29 cellular contexts compared by ENCODE assay signal in the genomic region with DNA sequence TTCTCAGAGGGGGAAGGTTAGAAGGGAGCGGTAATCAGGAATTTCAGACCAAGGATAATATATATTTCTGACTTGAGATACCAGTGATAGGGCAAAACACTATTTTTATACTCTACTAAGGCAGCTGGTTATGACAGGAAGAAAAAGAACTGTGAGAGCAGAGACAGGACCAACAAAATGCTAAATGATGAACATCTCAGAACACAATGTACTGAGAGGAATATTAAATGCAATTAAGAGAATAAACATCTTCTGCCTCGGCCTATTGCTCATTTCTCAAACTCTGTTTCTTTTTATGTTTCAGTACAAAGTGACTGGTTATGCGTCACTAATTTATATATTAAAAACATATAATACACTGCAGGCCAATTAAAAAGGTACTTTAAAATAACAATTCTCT.
"Had no signal": no experiment of that assay in that cellular context is flagged by ENCODE, and none has a peak within 500 bp of the region (broad histone marks: within the 10 kb centered on the region; RNA-seq: fewer than 3 reads in every experiment).

No MANE protein-coding gene starts in this region.

- H3K4me3 Mint-ChIP-seq: stimulated activated effector memory CD8-positive, alpha-beta T cell treated with anti-CD3 and anti-CD28 coated beads, Interleukin-12 subunit alpha, Interleukin-12 subunit beta, amount 100 ng/mL, for 72 hours; stimulated activated memory B cell treated with anti-CD40 and anti-IgM and Interleukin-4, amounts not matched to agents 10 μg/mL and 1 μg/mL and 100 μg/mL, for 72 hours; stimulated activated naive B cell treated with anti-CD40 and anti-IgM and Interleukin-4, amounts not matched to agents 10 μg/mL and 1 μg/mL and 100 μg/mL, for 72 hours; stimulated activated naive CD8-positive, alpha-beta T cell treated with anti-CD3 and anti-CD28 coated beads, Interleukin-15, amount 100 ng/mL, for 72 hours; stimulated activated naive CD8-positive, alpha-beta T cell treated with anti-CD3 and anti-CD28 coated beads, Interleukin-15, Interleukin-2, amounts not matched to agents 100 ng/mL and 50 ng/mL, for 24 hours; type B pancreatic cell had no signal

- H3K27me3 Mint-ChIP-seq: stimulated activated memory B cell treated with anti-CD40 and anti-IgM and Interleukin-4, amounts not matched to agents 10 μg/mL and 1 μg/mL and 100 μg/mL, for 72 hours; stimulated activated naive B cell treated with anti-CD40 and anti-IgM and Interleukin-4, amounts not matched to agents 10 μg/mL and 1 μg/mL and 100 μg/mL, for 72 hours; stimulated activated naive CD8-positive, alpha-beta T cell treated with anti-CD3 and anti-CD28 coated beads, Interleukin-15, amount 100 ng/mL, for 72 hours; stimulated activated naive CD8-positive, alpha-beta T cell treated with anti-CD3 and anti-CD28 coated beads, Interleukin-15, Interleukin-2, amounts not matched to agents 100 ng/mL and 50 ng/mL, for 24 hours; type B pancreatic cell had no signal

- ATAC-seq: stimulated activated effector memory CD8-positive, alpha-beta T cell treated with anti-CD3 and anti-CD28 coated beads, Interleukin-12 subunit alpha, Interleukin-12 subunit beta, amount 100 ng/mL, for 72 hours; stimulated activated memory B cell treated with anti-CD40 and anti-IgM and Interleukin-4, amounts not matched to agents 10 μg/mL and 1 μg/mL and 100 μg/mL, for 72 hours; stimulated activated naive B cell treated with anti-CD40 and anti-IgM and Interleukin-4, amounts not matched to agents 10 μg/mL and 1 μg/mL and 100 μg/mL, for 72 hours; stimulated activated naive CD8-positive, alpha-beta T cell treated with anti-CD3 and anti-CD28 coated beads, Interleukin-15, amount 100 ng/mL, for 72 hours; stimulated activated naive CD8-positive, alpha-beta T cell treated with anti-CD3 and anti-CD28 coated beads, Interleukin-15, Interleukin-2, amounts not matched to agents 100 U/mL and 50 U/mL, for 24 hours; upper lobe of right lung had no signal

- H3K36me3 Mint-ChIP-seq: stimulated activated effector memory CD8-positive, alpha-beta T cell treated with anti-CD3 and anti-CD28 coated beads, Interleukin-12 subunit alpha, Interleukin-12 subunit beta, amount 100 ng/mL, for 72 hours; stimulated activated memory B cell treated with anti-CD40 and anti-IgM and Interleukin-4, amounts not matched to agents 10 μg/mL and 1 μg/mL and 100 μg/mL, for 72 hours; stimulated activated naive B cell treated with anti-CD40 and anti-IgM and Interleukin-4, amounts not matched to agents 10 μg/mL and 1 μg/mL and 100 μg/mL, for 72 hours; type B pancreatic cell had no signal

- FAIRE-seq: urothelium cell line had no signal

- H3K9me3 Mint-ChIP-seq: stimulated activated effector memory CD8-positive, alpha-beta T cell treated with anti-CD3 and anti-CD28 coated beads, Interleukin-12 subunit alpha, Interleukin-12 subunit beta, amount 100 ng/mL, for 72 hours; stimulated activated memory B cell treated with anti-CD40 and anti-IgM and Interleukin-4, amounts not matched to agents 10 μg/mL and 1 μg/mL and 100 μg/mL, for 72 hours; stimulated activated naive B cell treated with anti-CD40 and anti-IgM and Interleukin-4, amounts not matched to agents 10 μg/mL and 1 μg/mL and 100 μg/mL, for 72 hours; stimulated activated naive CD8-positive, alpha-beta T cell treated with anti-CD3 and anti-CD28 coated beads, Interleukin-15, amount 100 ng/mL, for 72 hours; stimulated activated naive CD8-positive, alpha-beta T cell treated with anti-CD3 and anti-CD28 coated beads, Interleukin-15, Interleukin-2, amounts not matched to agents 100 ng/mL and 50 ng/mL, for 24 hours; type B pancreatic cell had no signal

- H3K4me1 ChIP-seq: stomach, suprapubic skin, testis, thyroid gland, tibial artery, tibial nerve, transverse colon, upper lobe of left lung, upper lobe of right lung, uterus, vagina had no signal

- DNase-seq: stimulated activated CD4-positive, alpha-beta T cell treated with anti-CD3 and anti-CD28 coated beads, Interleukin-2, amount 100 ng/mL, for 48 hours; stimulated activated CD4-positive, alpha-beta T cell treated with anti-CD3 and anti-CD28 coated beads, Interleukin-4, amount 100 ng/mL, for 1 hour; stimulated activated CD4-positive, alpha-beta T cell treated with anti-CD3 and anti-CD28 coated beads, Interleukin-4, amount 100 ng/mL, for 24 hours; stimulated activated CD4-positive, alpha-beta T cell treated with anti-CD3 and anti-CD28 coated beads, Interleukin-4, amount 100 ng/mL, for 4 hours; stimulated activated CD8-positive, alpha-beta memory T cell treated with anti-CD3 and anti-CD28 coated beads, Interleukin-4, amount 100 ng/mL, for 48 hours; stimulated activated naive B cell treated with anti-CD40 and anti-IgM and Interleukin-4, amounts not matched to agents 10 μg/mL and 1 μg/mL and 100 μg/mL, for 72 hours; stimulated activated naive CD4-positive, alpha-beta T cell; stimulated activated naive CD4-positive, alpha-beta T cell treated with Interleukin-2 at 50 U/mL for 16 hours; stimulated activated naive CD8-positive, alpha-beta T cell treated with anti-CD3 and anti-CD28 coated beads, Interleukin-15, amount 100 ng/mL, for 72 hours; stimulated activated naive CD8-positive, alpha-beta T cell treated with anti-CD3 and anti-CD28 coated beads, Interleukin-15, Interleukin-2, amounts not matched to agents 100 U/mL and 50 U/mL, for 24 hours; stomach; substantia nigra; testis; thyroid gland; tibial artery; transverse colon; trophoblast cell; upper lobe of left lung; upper lobe of right lung; uterus had no signal

- H3K4me1 Mint-ChIP-seq: stimulated activated effector memory CD8-positive, alpha-beta T cell treated with anti-CD3 and anti-CD28 coated beads, Interleukin-12 subunit alpha, Interleukin-12 subunit beta, amount 100 ng/mL, for 72 hours; stimulated activated memory B cell treated with anti-CD40 and anti-IgM and Interleukin-4, amounts not matched to agents 10 μg/mL and 1 μg/mL and 100 μg/mL, for 72 hours; stimulated activated naive B cell treated with anti-CD40 and anti-IgM and Interleukin-4, amounts not matched to agents 10 μg/mL and 1 μg/mL and 100 μg/mL, for 72 hours; stimulated activated naive CD8-positive, alpha-beta T cell treated with anti-CD3 and anti-CD28 coated beads, Interleukin-15, amount 100 ng/mL, for 72 hours had no signal

- H3K9me3 ChIP-seq: stomach, suprapubic skin, testis, thoracic aorta, thyroid gland, tibial artery, tibial nerve, transverse colon, upper lobe of left lung, upper lobe of right lung, uterus, vagina had no signal

- H3K4me3 ChIP-seq: stomach, suprapubic skin, testis, thoracic aorta, thyroid gland, tibial artery, tibial nerve, transverse colon, upper lobe of left lung, upper lobe of right lung, uterus, vagina had no signal

- H3K27ac Mint-ChIP-seq: stimulated activated effector memory CD8-positive, alpha-beta T cell treated with anti-CD3 and anti-CD28 coated beads, Interleukin-12 subunit alpha, Interleukin-12 subunit beta, amount 100 ng/mL, for 72 hours; stimulated activated memory B cell treated with anti-CD40 and anti-IgM and Interleukin-4, amounts not matched to agents 10 μg/mL and 1 μg/mL and 100 μg/mL, for 72 hours; stimulated activated naive B cell treated with anti-CD40 and anti-IgM and Interleukin-4, amounts not matched to agents 10 μg/mL and 1 μg/mL and 100 μg/mL, for 72 hours; stimulated activated naive CD8-positive, alpha-beta T cell treated with anti-CD3 and anti-CD28 coated beads, Interleukin-15, amount 100 ng/mL, for 72 hours; stimulated activated naive CD8-positive, alpha-beta T cell treated with anti-CD3 and anti-CD28 coated beads, Interleukin-15, Interleukin-2, amounts not matched to agents 100 ng/mL and 50 ng/mL, for 24 hours; type B pancreatic cell had no signal

- H3K27ac ChIP-seq: suprapubic skin, thoracic aorta, thyroid gland, tibial artery, tibial nerve, transverse colon, upper lobe of left lung, upper lobe of right lung, uterus, vagina had no signal

- H3K27me3 ChIP-seq: stomach, suprapubic skin, testis, thyroid gland, tibial artery, transverse colon, upper lobe of left lung, upper lobe of right lung, uterus, vagina had no signal

- H3K36me3 ChIP-seq: stomach, suprapubic skin, thoracic aorta, thyroid gland, tibial artery, tibial nerve, transverse colon, upper lobe of left lung, upper lobe of right lung, uterus, vagina had no signal
